In genomic region chr4:49130724-49131123, GRCh38 we compare ENCODE assay signal across 7 cellular contexts.
A peak's percentile ranks its signal among the peaks of the same experiment; 100 is the strongest.
DNase-seq lines count a peak whose midpoint lies in the region; ATAC-seq and TF ChIP-seq lines count a peak whose summit lies in the region.
"Not testable (repeated sequence)": the region's sequence is repeated elsewhere in the genome, so short reads cannot be mapped to it uniquely, and the experiment has no call there.

No MANE protein-coding gene starts in this region.

- not testable (repeated sequence) for H3K4me3 ChIP-seq in heart left ventricle; right cardiac atrium (ENCODE audit: low read length); mucosa of descending colon; upper lobe of left lung; aorta (ENCODE audit: low read length in 2 of 2)

- WGBS in heart left ventricle, 4 donors: 0 to 35% (median 20%) methylated on average over 2 to 5 of the region's 7 CpGs
- 0% methylated on average over 2 of the region's 7 CpGs for WGBS in right cardiac atrium
- WGBS in upper lobe of left lung, 2 donors: 18 to 20% methylated on average over 3 to 4 of the region's 7 CpGs
- WGBS in aorta, 2 donors: 0% methylated on average over 2 of the region's 7 CpGs

- not testable (repeated sequence) for TF ChIP-seq EP300 in upper lobe of left lung (IDR thresholded peaks at IDR 0.05)

- not testable (repeated sequence) for H3K4me1 ChIP-seq in foreskin keratinocyte; heart left ventricle; right cardiac atrium (ENCODE audit: control insufficient read depth, insufficient read depth, low read length); mucosa of descending colon (ENCODE audit: low read depth); upper lobe of left lung; aorta (ENCODE audit: control insufficient read depth in 1 of 2, insufficient read depth in 2 of 2, low read length in 2 of 2)

- not testable (repeated sequence) for TF ChIP-seq POLR2A in heart left ventricle (IDR thresholded peaks at IDR 0.05); upper lobe of left lung (IDR thresholded peaks at IDR 0.05)

- TF ChIP-seq CTCF in foreskin keratinocyte (conservative IDR thresholded peaks at IDR 0.05); heart left ventricle (IDR thresholded peaks at IDR 0.05); mucosa of descending colon (IDR thresholded peaks at IDR 0.05); upper lobe of left lung (IDR thresholded peaks at IDR 0.05): not testable (repeated sequence)

- H3K36me3 ChIP-seq in heart left ventricle; mucosa of descending colon (ENCODE audit: low read depth); upper lobe of left lung; aorta (ENCODE audit: control insufficient read depth in 1 of 2, insufficient read depth in 2 of 2, low read length in 1 of 2): not testable (repeated sequence)

- ATAC-seq in foreskin keratinocyte (peak; percentile 11), heart left ventricle (peak in 3 of 4 donors; percentile 30 to 46 (median 38)), right cardiac atrium (peak; percentile 18 to 52), mucosa of descending colon (peak; percentile 35), sciatic nerve (peak; percentile 43), upper lobe of left lung (ENCODE audit: low FRiP score in 2 of 2) (peak; percentile 26 to 76), aorta (ENCODE audit: low FRiP score) (peak; percentile 72)

- intact Hi-C loops in heart left ventricle (cut with DNase I); right cardiac atrium (cut with DNase I); mucosa of descending colon (cut with DNase I, micrococcal nuclease); sciatic nerve (cut with DNase I); aorta (cut with DNase I): not testable (repeated sequence)

- not testable (repeated sequence) for H3K9me3 ChIP-seq in heart left ventricle; right cardiac atrium (ENCODE audit: control insufficient read depth, low read length); mucosa of descending colon; upper lobe of left lung; aorta (ENCODE audit: control insufficient read depth, low read length)

- H3K27ac ChIP-seq in foreskin keratinocyte; heart left ventricle; right cardiac atrium (ENCODE audit: low read length); upper lobe of left lung; aorta (ENCODE audit: low read depth in 1 of 2, low read length in 2 of 2): not testable (repeated sequence)

- not testable (repeated sequence) for DNase-seq in foreskin keratinocyte; heart left ventricle; right cardiac atrium; mucosa of descending colon; sciatic nerve (ENCODE audit: low spot score); upper lobe of left lung; aorta

- not testable (repeated sequence) for H3K27me3 ChIP-seq in foreskin keratinocyte; heart left ventricle; right cardiac atrium (ENCODE audit: control insufficient read depth, insufficient read depth); upper lobe of left lung; aorta (ENCODE audit: control insufficient read depth in 1 of 2, insufficient read depth in 2 of 2, low read length in 1 of 2)

Comparison
In these comparisons a context has a peak if more than half of its experiments do, and no peak if none do; other contexts are left out.
1. ATAC-seq: peak in every context shown above with its lines; median percentile 72 in aorta; 51 in upper lobe of left lung; 43 in sciatic nerve; 38 in heart left ventricle; 35 in right cardiac atrium; 35 in mucosa of descending colon; 11 in foreskin keratinocyte.